In genomic region chr6:132524639-132525038, GRCh38 we compare ENCODE assay signal across 20 cellular contexts. TPM values are rescaled to one million over a fixed set of nuclear protein-coding genes. Genes with fewer than 3 reads are reported as not detected.
"Had no signal": no experiment of that assay in that cellular context is flagged by ENCODE, and none has a peak within 500 bp of the region (broad histone marks: within the 10 kb centered on the region; RNA-seq: fewer than 3 reads in every experiment).

No MANE protein-coding gene starts in this region.

- H3K27ac ChIP-seq: RWPE1 had no signal

- H3K9me3 ChIP-seq: SK-N-SH had no signal

- DNase-seq: Karpas-422, KG1, MM.1S, NCI-H1092 treated with DMSO at 0.1 percent for 48 hours, NCI-H1436, NCI-H187, NCI-H2029, NCI-H2081 treated with DMSO at 0.1 percent for 48 hours, NCI-H2171, NCI-H226, NCI-H510A, NCI-H524 treated with DMSO at 0.1 percent for 48 hours, NCI-H69, NCI-H774, SHP77, SK-N-SH had no signal

- H3K9ac ChIP-seq: SK-N-SH had no signal

- ATAC-seq: Panc1 had no signal

- H3K4me2 ChIP-seq: SK-N-SH had no signal

RNA-seq across cellular contexts. Expression of gene TAAR9, which starts 13.4 kb away (rescaled TPM):
- total RNA-seq: HT-29, SK-MEL-5 had no signal
- polyA plus RNA-seq: SK-N-SH had no signal

RNA-seq across cellular contexts. Expression of gene TAAR8, which starts 27.8 kb away (rescaled TPM):
- total RNA-seq: HT-29, SK-MEL-5 had no signal
- polyA plus RNA-seq: SK-N-SH had no signal

RNA-seq across cellular contexts. Expression of gene TAAR6, which starts 45.5 kb away (rescaled TPM):
- total RNA-seq: HT-29, SK-MEL-5 had no signal
- polyA plus RNA-seq: SK-N-SH had no signal
